In genomic region chr2:47062721-47063120, GRCh38 we compare ENCODE assay signal across 16 cellular contexts.
DNase-seq lines count a peak whose midpoint lies in the region; TF ChIP-seq lines count a peak whose summit lies in the region.
"Had no signal": no experiment of that assay in that cellular context is flagged by ENCODE, and none has a peak within 500 bp of the region (broad histone marks: within the 10 kb centered on the region; RNA-seq: fewer than 3 reads in every experiment).

No MANE protein-coding gene starts in this region.

- H3K27me3 Mint-ChIP-seq in type B pancreatic cell = no peaks in the 10 kb centered on the region
- H3K27me3 Mint-ChIP-seq: activated B cell treated with CpG ODN at 0.5 μM for 24 hours had no signal

- no peaks in the 10 kb centered on the region for H4K20me1 ChIP-seq in fibroblast of lung (ENCODE audit: control insufficient read depth, extremely low read depth, insufficient read depth, low read length)

- DNase-seq in WERI-Rb-1 = no peak
- peak; percentile 27 to 36 for DNase-seq in fibroblast of lung (ENCODE audit: low read depth in 2 of 2)
- peak; percentile 67 for DNase-seq in occipital lobe (lab: John Stamatoyannopoulos, UW)
- no peak for DNase-seq in type B pancreatic cell (ENCODE audit: extremely low spot score, unreplicated experiment)
- DNase-seq in T-helper 1 cell = no peak
- DNase-seq in COLO829 (ENCODE audit: low spot score) = no peak
- no peak for DNase-seq in activated CD4-positive, alpha-beta T cell treated with anti-CD3 and anti-CD28 coated beads for 4 hours
- DNase-seq: activated B cell treated with CpG ODN at 0.5 μM for 24 hours; activated CD8-positive, alpha-beta memory T cell treated with anti-CD3 and anti-CD28 coated beads, Interleukin-2, amount 50 U/mL, for 4 hours; activated naive CD4-positive, alpha-beta T cell treated with Interleukin-2 at 50 U/mL for 16 hours; DND-41; effector CD4-positive, alpha-beta T cell; foreskin keratinocyte; NCI-H1930; SW 1271 had no signal

- no peak for TF ChIP-seq CTCF in WERI-Rb-1 (IDR thresholded peaks at IDR 0.05; ENCODE audit: low read depth, low read length)
- TF ChIP-seq CTCF in fibroblast of lung (conservative IDR thresholded peaks at IDR 0.05 in 1 of 2, IDR thresholded peaks at IDR 0.05 in 1 of 2; ENCODE audit: low read depth in 1 of 2, low read length in 2 of 2) = no peak
- no peak for TF ChIP-seq CTCF in type B pancreatic cell (conservative IDR thresholded peaks at IDR 0.05)

- no peak overlapping the region for H2AFZ ChIP-seq in fibroblast of lung (ENCODE audit: low read length)

- H3K4me1 ChIP-seq in fibroblast of lung (ENCODE audit: control insufficient read depth, extremely low read depth, insufficient read depth, low read length) = peaks cover 51% of the 10 kb centered on the region

- H3K36me3 Mint-ChIP-seq in type B pancreatic cell = peaks cover 6% of the 10 kb centered on the region

- no peaks in the 10 kb centered on the region for H3K9me3 Mint-ChIP-seq in type B pancreatic cell
- H3K9me3 Mint-ChIP-seq: activated B cell treated with CpG ODN at 0.5 μM for 24 hours, CD14-positive monocyte had no signal

- H3K27me3 ChIP-seq in WERI-Rb-1 (ENCODE audit: insufficient read depth, low read depth, severe bottlenecking) = no peaks in the 10 kb centered on the region
- H3K27me3 ChIP-seq in fibroblast of lung (ENCODE audit: control insufficient read depth, insufficient read depth, low read length) = no peaks in the 10 kb centered on the region
- H3K27me3 ChIP-seq: foreskin keratinocyte had no signal

- peak overlapping the region; percentile 30 for H3K27ac ChIP-seq in WERI-Rb-1
- H3K27ac ChIP-seq in fibroblast of lung (ENCODE audit: insufficient read depth, low read length) = peak overlapping the region; percentile 33
- H3K27ac ChIP-seq: foreskin keratinocyte had no signal

- no peak overlapping the region for H3K9ac ChIP-seq in fibroblast of lung (ENCODE audit: insufficient read depth, low read length)

- H3K36me3 ChIP-seq in WERI-Rb-1 (no peaks in the 10 kb centered on the region), fibroblast of lung (ENCODE audit: control insufficient read depth, insufficient read depth, low read length) (peaks cover 5% of the 10 kb centered on the region)

- H3K9me3 ChIP-seq in WERI-Rb-1 (ENCODE audit: severe bottlenecking) (no peaks in the 10 kb centered on the region), fibroblast of lung (ENCODE audit: control insufficient read depth, insufficient read depth, low read depth, low read length) (no peaks in the 10 kb centered on the region)

- H3K4me3 Mint-ChIP-seq in type B pancreatic cell = no peak overlapping the region
- H3K4me3 Mint-ChIP-seq: activated B cell treated with CpG ODN at 0.5 μM for 24 hours, CD14-positive monocyte had no signal

- peaks cover 45% of the 10 kb centered on the region for H3K4me1 Mint-ChIP-seq in type B pancreatic cell (ENCODE audit: unreplicated experiment)

- H3K4me3 ChIP-seq in WERI-Rb-1 (ENCODE audit: low read depth, low read length) (no peak overlapping the region), fibroblast of lung (replicated peaks in 1 of 4; ENCODE audit: control extremely low read depth in 1 of 4, insufficient read depth in 1 of 4, low read depth in 3 of 4, low read length in 4 of 4) (no peak overlapping the region)

- H3K27ac Mint-ChIP-seq in type B pancreatic cell = peak overlapping the region; percentile 48

- no peaks in the 10 kb centered on the region for H3K79me2 ChIP-seq in fibroblast of lung (ENCODE audit: control insufficient read depth, insufficient read depth, low read length)

- H3K4me2 ChIP-seq in fibroblast of lung (ENCODE audit: extremely low read depth, insufficient read depth, low read length) = no peak overlapping the region

Comparison
In these comparisons a context has a peak if more than half of its experiments do, and no peak if none do; other contexts are left out.
1. DNase-seq: peak in fibroblast of lung (2 of 2) and occipital lobe (single experiment); none in WERI-Rb-1 (single experiment), type B pancreatic cell (single experiment), T-helper 1 cell (0 of 5), COLO829 (single experiment) and activated CD4-positive, alpha-beta T cell treated with anti-CD3 and anti-CD28 coated beads for 4 hours (0 of 2).